Comparison of ENCODE assay signal across 23 cellular contexts in genomic region chr10:95324436-95325268, GRCh38. TPM values are rescaled to one million over a fixed set of nuclear protein-coding genes. Genes with fewer than 3 reads are reported as not detected.
DNase-seq lines count a peak whose midpoint lies in the region; ATAC-seq and TF ChIP-seq lines count a peak whose summit lies in the region.
"Had no signal": no experiment of that assay in that cellular context is flagged by ENCODE, and none has a peak within 500 bp of the region (broad histone marks: within the 10 kb centered on the region; RNA-seq: fewer than 3 reads in every experiment).

No MANE protein-coding gene starts in this region.

- H3K27me3 ChIP-seq in stomach smooth muscle (ENCODE audit: control insufficient read depth in 1 of 2, insufficient read depth in 2 of 2, low read length in 2 of 2) (no peaks in the 10 kb centered on the region), uterus (no peaks in the 10 kb centered on the region)
- H3K27me3 ChIP-seq: BE2C, MG63 had no signal

- intact Hi-C loops in uterus (cut with DNase I; ENCODE audit: low total_unique reads) = no loop called here

- H3K9me3 ChIP-seq in stomach smooth muscle (ENCODE audit: control insufficient read depth in 2 of 2, low read length in 2 of 2) = no peaks in the 10 kb centered on the region
- H3K9me3 ChIP-seq in uterus = no peaks in the 10 kb centered on the region
- H3K9me3 ChIP-seq: BE2C, MG63, SK-N-SH had no signal

- peak; percentile 81 for ATAC-seq in left lobe of liver
- no peak for ATAC-seq in HG03521 (IDR thresholded peaks at IDR 0.05; ENCODE audit: unreplicated experiment)

- H3K4me3 ChIP-seq in stomach smooth muscle (ENCODE audit: low read length in 2 of 2) = no peak overlapping the region
- H3K4me3 ChIP-seq in uterus = no peak overlapping the region
- H3K4me3 ChIP-seq: MG63 had no signal

- no peak overlapping the region for H3K9ac ChIP-seq in stomach smooth muscle (ENCODE audit: low read length in 2 of 2)
- H3K9ac ChIP-seq: SK-N-SH had no signal

- no peak for TF ChIP-seq CTCF in uterus (IDR thresholded peaks at IDR 0.05)

- H3K27ac ChIP-seq in stomach smooth muscle (ENCODE audit: low read length) (peak overlapping the region; percentile 11), uterus (no peak overlapping the region)

- peaks cover 21% of the 10 kb centered on the region for H3K4me1 ChIP-seq in stomach smooth muscle (ENCODE audit: control insufficient read depth, insufficient read depth, low read length)
- no peaks in the 10 kb centered on the region for H3K4me1 ChIP-seq in uterus
- H3K4me1 ChIP-seq: BE2C had no signal

- H3K36me3 ChIP-seq in stomach smooth muscle (ENCODE audit: control insufficient read depth in 2 of 2, insufficient read depth in 2 of 2, low read length in 2 of 2) (peaks cover 51 to 63% of the 10 kb centered on the region in 2 donors), uterus (no peaks in the 10 kb centered on the region)
- H3K36me3 ChIP-seq: BE2C, MG63 had no signal

- DNase-seq in NCI-H510A treated with DMSO at 0.1 percent for 48 hours (lab: John Stamatoyannopoulos, UW) = peak; percentile 49
- no peak for DNase-seq in NCI-H510A (lab: John Stamatoyannopoulos, UW)
- DNase-seq in dermis blood vessel endothelial cell = peak; percentile 26
- DNase-seq in left lobe of liver (ENCODE audit: low spot score) = no peak
- DNase-seq in uterus = no peak
- no peak for DNase-seq in activated CD4-positive, CD25-positive, alpha-beta regulatory T cell treated with anti-CD3 and anti-CD28 coated beads, Interleukin-2, amount 50 U/mL, for 72 hours
- DNase-seq: 8988T; BE2C; CD4-positive, CD25-positive, alpha-beta regulatory T cell; COR-L47; GDM1; HFFc6; Kasumi-1; MG63; NCI-H1048; NCI-H1436; NCI-H1930; NCI-H446 treated with DMSO at 0.1 percent for 48 hours; NCI-H748 treated with DMSO at 0.1 percent for 48 hours; SHP77 treated with DMSO at 0.1 percent for 48 hours; SK-N-SH had no signal

- no peak for TF ChIP-seq POLR2A in uterus (IDR thresholded peaks at IDR 0.05)

RNA-seq across cellular contexts. Expression of gene PDLIM1, which starts 33.8 kb away (rescaled TPM):
- total RNA-seq in dermis blood vessel endothelial cell = 62.5 and 188 TPM in 2 replicates
- total RNA-seq in left lobe of liver = 67.1 TPM
- total RNA-seq in uterus = 100 to 1,000 TPM in 2 of 4 donors, 10 to 100 TPM in 2; 14.0 to 192 (median 86.7) TPM

Comparison
In these comparisons a context has a peak if more than half of its experiments do, and no peak if none do; other contexts are left out.
1. DNase-seq: peak in NCI-H510A treated with DMSO at 0.1 percent for 48 hours (single experiment) and dermis blood vessel endothelial cell (single experiment); none in NCI-H510A (single experiment), left lobe of liver (single experiment), uterus (0 of 2) and activated CD4-positive, CD25-positive, alpha-beta regulatory T cell treated with anti-CD3 and anti-CD28 coated beads, Interleukin-2, amount 50 U/mL, for 72 hours (single experiment).